In genomic region chr4:186942745-186943606, GRCh38 we compare ENCODE assay signal across 2 cellular contexts.
TF ChIP-seq lines count a peak whose summit lies in the region.

No MANE protein-coding gene starts in this region.

TF ChIP-seq in SK-N-SH, 30 proteins besides CTCF, POLR2A, EP300 and RAD21 (continued from another document):
- TF ChIP-seq USF1 (IDR thresholded peaks at IDR 0.05; ENCODE audit: borderline replicate concordance, low read depth) (no peak), USF2 (IDR thresholded peaks at IDR 0.05; ENCODE audit: borderline replicate concordance, low read depth, low read length) (no peak), MAX (IDR thresholded peaks at IDR 0.05; ENCODE audit: low read depth) (no peak)

TF ChIP-seq in SK-N-SH treated with all-trans-retinoic acid at 6 μM for 48 hours, 23 proteins besides CTCF, POLR2A, EP300 and RAD21 (continued from another document):
- TF ChIP-seq POU6F1 (CRISPR knock-in tag; IDR thresholded peaks at IDR 0.05; ENCODE audit: borderline replicate concordance, low read depth), result no peak
